In the genomic region with DNA sequence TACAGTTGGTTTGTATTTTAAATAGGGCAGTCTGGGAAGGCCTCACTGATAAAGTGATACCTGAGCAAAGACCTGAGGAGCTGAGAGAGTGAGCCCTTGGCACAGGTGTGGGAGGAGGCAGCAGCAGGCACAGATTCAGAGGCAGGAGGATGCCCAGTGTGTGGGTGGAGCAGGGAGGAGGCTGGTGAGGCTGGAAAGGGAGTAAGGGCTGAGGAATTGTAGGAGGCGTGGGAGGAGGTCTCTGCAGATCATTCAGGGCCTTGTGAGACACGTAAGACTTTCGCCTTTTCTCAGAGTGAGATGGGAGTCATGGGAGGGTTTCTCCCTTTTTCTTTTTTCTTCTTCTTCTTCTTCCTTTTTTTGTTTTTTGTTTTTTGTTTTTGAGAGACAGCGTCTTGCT, we compare ENCODE assay signal across 36 cellular contexts.
"Had no signal": no experiment of that assay in that cellular context is flagged by ENCODE, and none has a peak within 500 bp of the region (broad histone marks: within the 10 kb centered on the region; RNA-seq: fewer than 3 reads in every experiment).

No MANE protein-coding gene starts in this region.

- H3K9me3 ChIP-seq: breast epithelium, colonic mucosa, heart left ventricle, left lung, lower lobe of right lung, neutrophil, psoas muscle, sigmoid colon, suprapubic skin, transverse colon had no signal

- H3K4me1 Mint-ChIP-seq: activated naive CD4-positive, alpha-beta T cell treated with anti-CD3 and anti-CD28 coated beads, Interleukin-2, amount 10 ng/mL, durations not matched to agents 7 days and 5 days; central memory CD8-positive, alpha-beta T cell; immature natural killer cell; natural killer cell had no signal

- DNase-seq: activated CD4-positive, alpha-beta memory T cell treated with anti-CD3 and anti-CD28 coated beads for 36 hours; activated CD4-positive, alpha-beta T cell treated with anti-CD3 and anti-CD28 coated beads for 48 hours; activated CD8-positive, alpha-beta memory T cell treated with anti-CD3 and anti-CD28 coated beads, Interleukin-2, amount 50 U/mL, for 4 hours; activated gamma-delta T cell; activated naive CD4-positive, alpha-beta T cell treated with anti-CD3 and anti-CD28 coated beads, Interleukin-2, amount 10 ng/mL, durations not matched to agents 7 days and 5 days; activated T-cell treated with anti-CD3 and anti-CD28 coated beads, Interleukin-2, amount 50 U/mL, for 1 hour; amygdala; colonic mucosa; dorsolateral prefrontal cortex; effector memory CD4-positive, alpha-beta T cell; foreskin fibroblast; heart left ventricle; hypothalamus; immature natural killer cell; left lung; lower lobe of right lung; mesenchymal stem cell; natural killer cell; psoas muscle; sigmoid colon; small intestine; stimulated activated CD4-positive, alpha-beta T cell treated with anti-CD3 and anti-CD28 coated beads, Interleukin-4, amount 100 ng/mL, for 4 hours; stimulated activated CD8-positive, alpha-beta memory T cell treated with anti-CD3 and anti-CD28 coated beads, Interleukin-4, amount 100 ng/mL, for 48 hours; stimulated activated naive CD4-positive, alpha-beta T cell; SW 1271; T1000; transverse colon; WERI-Rb-1 had no signal

- H3K36me3 Mint-ChIP-seq: activated CD4-positive, alpha-beta memory T cell treated with anti-CD3 and anti-CD28 coated beads for 36 hours; activated naive CD4-positive, alpha-beta T cell treated with anti-CD3 and anti-CD28 coated beads, Interleukin-2, amount 10 ng/mL, durations not matched to agents 7 days and 5 days; natural killer cell had no signal

- H3K27me3 ChIP-seq: breast epithelium, colonic mucosa, dorsolateral prefrontal cortex, heart left ventricle, left lung, sigmoid colon, suprapubic skin, transverse colon had no signal

- H3K4me3 ChIP-seq: breast epithelium, colonic mucosa, dorsolateral prefrontal cortex, heart left ventricle, left lung, lower lobe of right lung, psoas muscle, sigmoid colon, suprapubic skin, transverse colon had no signal

- H3K9me3 Mint-ChIP-seq: activated CD4-positive, alpha-beta memory T cell treated with anti-CD3 and anti-CD28 coated beads for 36 hours; activated naive CD4-positive, alpha-beta T cell treated with anti-CD3 and anti-CD28 coated beads, Interleukin-2, amount 10 ng/mL, durations not matched to agents 7 days and 5 days; activated T-helper 1 cell treated with anti-CD3 and anti-CD28 coated beads, Interleukin-12 subunit alpha, Interleukin-12 subunit beta, Interleukin-2, Interleukin-4 antibody, amounts not matched to agents 30 ng/mL and 10 ng/mL and 1 ng/mL, durations not matched to agents 14 hours and 24 hours and 36 hours; central memory CD8-positive, alpha-beta T cell; natural killer cell; T-helper 1 cell treated with Interleukin-12 subunit alpha and Interleukin-12 subunit beta and Interleukin-4 antibody, amounts not matched to agents 30 μg/mL and 1 μg/mL, for 36 hours had no signal

- H3K9ac ChIP-seq: parathyroid adenoma had no signal

- H2AFZ ChIP-seq: parathyroid adenoma had no signal

- ATAC-seq: activated CD4-positive, CD25-positive, alpha-beta regulatory T cell treated with anti-CD3 and anti-CD28 coated beads, Interleukin-2, amount 50 U/mL, for 24 hours; heart left ventricle; left lung; lower lobe of right lung; natural killer cell; psoas muscle had no signal

- H3K27ac ChIP-seq: breast epithelium, colonic mucosa, heart left ventricle, left lung, lower lobe of right lung, neutrophil, parathyroid adenoma, psoas muscle, sigmoid colon, suprapubic skin, transverse colon, WERI-Rb-1 had no signal

- H3K4me3 Mint-ChIP-seq: activated CD4-positive, alpha-beta memory T cell treated with anti-CD3 and anti-CD28 coated beads for 36 hours; activated naive CD4-positive, alpha-beta T cell treated with anti-CD3 and anti-CD28 coated beads, Interleukin-2, amount 10 ng/mL, durations not matched to agents 7 days and 5 days; activated T-helper 1 cell treated with anti-CD3 and anti-CD28 coated beads, Interleukin-12 subunit alpha, Interleukin-12 subunit beta, Interleukin-2, Interleukin-4 antibody, amounts not matched to agents 30 ng/mL and 10 ng/mL and 1 ng/mL, durations not matched to agents 14 hours and 24 hours and 36 hours; central memory CD8-positive, alpha-beta T cell; immature natural killer cell; natural killer cell; T-helper 1 cell treated with Interleukin-12 subunit alpha and Interleukin-12 subunit beta and Interleukin-4 antibody, amounts not matched to agents 30 μg/mL and 1 μg/mL, for 36 hours had no signal

- H3K4me1 ChIP-seq: colonic mucosa, left lung, psoas muscle, transverse colon had no signal

- H3K36me3 ChIP-seq: breast epithelium, colonic mucosa, neutrophil, transverse colon, WERI-Rb-1 had no signal

- H3K27me3 Mint-ChIP-seq: activated CD4-positive, alpha-beta memory T cell treated with anti-CD3 and anti-CD28 coated beads for 36 hours; activated naive CD4-positive, alpha-beta T cell treated with anti-CD3 and anti-CD28 coated beads, Interleukin-2, amount 10 ng/mL, durations not matched to agents 7 days and 5 days; central memory CD8-positive, alpha-beta T cell had no signal

- H3K79me2 ChIP-seq: parathyroid adenoma had no signal

- FAIRE-seq: small intestine had no signal

- H3K27ac Mint-ChIP-seq: activated CD4-positive, alpha-beta memory T cell treated with anti-CD3 and anti-CD28 coated beads for 36 hours; activated naive CD4-positive, alpha-beta T cell treated with anti-CD3 and anti-CD28 coated beads, Interleukin-2, amount 10 ng/mL, durations not matched to agents 7 days and 5 days; activated T-helper 1 cell treated with anti-CD3 and anti-CD28 coated beads, Interleukin-12 subunit alpha, Interleukin-12 subunit beta, Interleukin-2, Interleukin-4 antibody, amounts not matched to agents 30 ng/mL and 10 ng/mL and 1 ng/mL, durations not matched to agents 14 hours and 24 hours and 36 hours; natural killer cell; T-helper 1 cell treated with Interleukin-12 subunit alpha and Interleukin-12 subunit beta and Interleukin-4 antibody, amounts not matched to agents 30 μg/mL and 1 μg/mL, for 36 hours had no signal
